1 cellular context compared by ENCODE assay signal in genomic region chr20:49508435-49509199, GRCh38.
TF ChIP-seq lines count a peak whose summit lies in the region.

No MANE protein-coding gene starts in this region.

TF ChIP-seq in HepG2, 621 proteins besides CTCF, POLR2A, EP300 and RAD21 (continued from another document and continues in another):
- TF ChIP-seq ZNF12 (CRISPR knock-in tag; IDR thresholded peaks at IDR 0.05) (no peak), HNF1B (CRISPR knock-in tag; IDR thresholded peaks at IDR 0.05) (0 out of 2 replicates have a peak, but pooled peaks have one; percentile 3), ZNF121 (CRISPR knock-in tag; IDR thresholded peaks at IDR 0.05) (no peak), ATF2 (CRISPR knock-in tag; IDR thresholded peaks at IDR 0.05) (peak; percentile 76; the same call in 1 of the 2 replicates), PBX3 (CRISPR knock-in tag; IDR thresholded peaks at IDR 0.05; ENCODE audit: borderline replicate concordance) (no peak), ZFP62 (CRISPR knock-in tag; IDR thresholded peaks at IDR 0.05) (no peak), CENPX (CRISPR knock-in tag; IDR thresholded peaks at IDR 0.05) (no peak), CCDC6 (CRISPR knock-in tag; IDR thresholded peaks at IDR 0.05) (no peak), MLXIP (CRISPR knock-in tag; IDR thresholded peaks at IDR 0.05; ENCODE audit: borderline replicate concordance) (no peak), CEBPZ (IDR thresholded peaks at IDR 0.05; ENCODE audit: low read length) (0 out of 2 replicates have a peak, but pooled peaks have one; percentile 7), NCOA1 (CRISPR knock-in tag; IDR thresholded peaks at IDR 0.05) (0 out of 2 replicates have a peak, but pooled peaks have one; percentile 30), STAT6 (CRISPR knock-in tag; IDR thresholded peaks at IDR 0.05; ENCODE audit: borderline replicate concordance) (no peak), ATF5 (CRISPR knock-in tag; IDR thresholded peaks at IDR 0.05; ENCODE audit: low read depth) (no peak), HCFC1 (IDR thresholded peaks at IDR 0.05; ENCODE audit: low read depth, low read length) (no peak), ZFAT (CRISPR knock-in tag; conservative IDR thresholded peaks at IDR 0.05) (no peak), ZNF703 (CRISPR knock-in tag; IDR thresholded peaks at IDR 0.05; ENCODE audit: borderline replicate concordance) (no peak), TRIM24 (CRISPR knock-in tag; IDR thresholded peaks at IDR 0.05) (no peak), BRF2 (CRISPR knock-in tag; IDR thresholded peaks at IDR 0.05) (no peak), BHLHE40 (IDR thresholded peaks at IDR 0.05; ENCODE audit: low read length) (0 out of 2 replicates have a peak, but pooled peaks have one; percentile 10), XRCC5 (optimal IDR thresholded peaks at IDR 0.05; ENCODE audit: low read length) (peak; percentile 53), SP5 (CRISPR knock-in tag; IDR thresholded peaks at IDR 0.05; ENCODE audit: borderline replicate concordance, low read depth) (no peak), ZNF383 (CRISPR knock-in tag; IDR thresholded peaks at IDR 0.05; ENCODE audit: borderline replicate concordance) (no peak), POGK (CRISPR knock-in tag; conservative IDR thresholded peaks at IDR 0.05) (0 out of 2 replicates have a peak, but pooled peaks have one; percentile 14), ZNF124 (CRISPR knock-in tag; IDR thresholded peaks at IDR 0.05) (no peak), NR3C1 (CRISPR knock-in tag; IDR thresholded peaks at IDR 0.05) (no peak), HOXA3 (CRISPR knock-in tag; IDR thresholded peaks at IDR 0.05) (no peak), ZNF354B (CRISPR knock-in tag; IDR thresholded peaks at IDR 0.05) (no peak; the same call in 1 of the 2 replicates), GTF3A (CRISPR knock-in tag; conservative IDR thresholded peaks at IDR 0.05) (no peak), EEA1 (CRISPR knock-in tag; IDR thresholded peaks at IDR 0.05; ENCODE audit: borderline replicate concordance) (no peak), ZNF260 (CRISPR knock-in tag; IDR thresholded peaks at IDR 0.05; ENCODE audit: borderline replicate concordance, low read depth) (no peak), ATF4 (CRISPR knock-in tag; IDR thresholded peaks at IDR 0.05) (peak in 1 of 2 experiments; percentile 77; a peak in 2 of 4 replicates), ZNF207 (IDR thresholded peaks at IDR 0.05; ENCODE audit: borderline replicate concordance) (no peak), IRF2 (CRISPR knock-in tag; IDR thresholded peaks at IDR 0.05) (no peak), ZNF768 (CRISPR knock-in tag; IDR thresholded peaks at IDR 0.05) (no peak), EZH2 (conservative IDR thresholded peaks at IDR 0.05; ENCODE audit: low read depth, low read length) (peak; percentile 74; the same call in 1 of the 2 replicates), KDM2A (CRISPR knock-in tag; IDR thresholded peaks at IDR 0.05; ENCODE audit: borderline replicate concordance, low read depth) (0 out of 2 replicates have a peak, but pooled peaks have one; percentile 37), ZNF841 (CRISPR knock-in tag; IDR thresholded peaks at IDR 0.05; ENCODE audit: borderline replicate concordance) (no peak), ZNF607 (CRISPR knock-in tag; IDR thresholded peaks at IDR 0.05; ENCODE audit: borderline replicate concordance) (no peak), ZNF549 (CRISPR knock-in tag; IDR thresholded peaks at IDR 0.05) (no peak), BRCA1 (CRISPR knock-in tag; IDR thresholded peaks at IDR 0.05) (no peak), PBX2 (CRISPR knock-in tag; IDR thresholded peaks at IDR 0.05) (no peak), ZMYM2 (CRISPR knock-in tag; IDR thresholded peaks at IDR 0.05) (no peak), ZNF598 (CRISPR knock-in tag; IDR thresholded peaks at IDR 0.05; ENCODE audit: borderline replicate concordance) (no peak), RFXAP (CRISPR knock-in tag; IDR thresholded peaks at IDR 0.05; ENCODE audit: borderline replicate concordance) (no peak), ZNF773 (CRISPR knock-in tag; IDR thresholded peaks at IDR 0.05; ENCODE audit: borderline replicate concordance) (no peak)
